In the genomic region with DNA sequence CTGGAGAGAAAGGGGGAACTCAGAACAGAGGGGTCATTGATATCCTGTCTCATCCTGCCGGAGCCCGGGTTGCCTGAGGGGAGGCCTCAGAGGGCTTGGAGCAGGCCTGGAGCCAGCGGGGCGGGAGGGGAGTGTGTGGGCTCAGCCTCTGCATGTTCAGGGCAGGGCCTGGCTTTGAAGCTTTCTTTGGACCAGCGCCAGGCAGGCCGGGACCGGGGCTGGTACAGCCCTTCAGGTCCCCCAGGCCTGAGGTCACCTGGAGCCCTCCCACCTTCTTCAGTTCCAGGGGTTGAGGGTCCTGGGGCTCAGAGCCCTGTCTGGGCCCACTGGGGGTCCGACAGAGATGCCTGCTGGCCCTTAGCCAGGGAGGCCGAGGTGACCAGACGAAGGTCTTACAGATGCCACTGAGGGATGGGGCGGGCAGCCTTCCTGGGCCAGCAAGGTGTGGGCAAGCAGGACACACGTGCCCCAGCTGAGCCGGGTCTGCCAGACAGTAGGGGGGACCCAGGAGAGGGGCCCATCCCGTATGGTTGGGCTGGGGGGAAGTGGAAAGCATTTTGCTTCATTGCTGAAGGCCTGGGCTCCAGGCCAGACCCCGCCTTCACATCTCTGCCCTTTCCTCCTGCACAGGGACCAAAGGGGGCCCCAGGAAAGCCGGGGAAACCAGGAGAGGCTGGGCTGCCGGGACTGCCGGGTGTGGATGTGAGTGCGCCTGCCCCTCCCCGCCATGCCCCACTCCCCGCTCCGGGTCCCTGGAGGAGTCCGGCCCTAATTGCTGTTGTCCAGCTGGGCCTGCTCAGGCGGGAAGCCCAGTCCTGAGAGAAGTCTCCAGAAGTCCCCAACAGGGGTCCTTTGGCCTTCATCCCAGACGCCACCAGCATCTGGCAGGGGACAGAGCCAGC, we compare ENCODE assay signal across 9 cellular contexts. TPM values are rescaled to one million over a fixed set of nuclear protein-coding genes. Genes with fewer than 3 reads are reported as not detected.
DNase-seq lines count a peak whose midpoint lies in the region; ATAC-seq, FAIRE-seq and TF ChIP-seq lines count a peak whose summit lies in the region.
"Had no signal": no experiment of that assay in that cellular context is flagged by ENCODE, and none has a peak within 500 bp of the region (broad histone marks: within the 10 kb centered on the region; RNA-seq: fewer than 3 reads in every experiment).

No MANE protein-coding gene starts in this region.

- DNase-seq in HPDE6-E6E7 (ENCODE audit: extremely low spot score) (peak; percentile 73), WERI-Rb-1 (no peak), cardiac muscle cell (ENCODE audit: low read depth in 1 of 2, low spot score in 1 of 2) (peak; percentile 57 to 86), ACHN (no peak), CD1c-positive myeloid dendritic cell (ENCODE audit: extremely low spot score) (no peak), GM12891 (ENCODE audit: insufficient read length, low spot score) (no peak)
- DNase-seq: activated CD4-positive, alpha-beta memory T cell treated with anti-CD3 and anti-CD28 coated beads for 36 hours had no signal

- H3K4me1 ChIP-seq in cardiac muscle cell (ENCODE audit: low read depth) (peaks cover 7% of the 10 kb centered on the region), skeletal muscle satellite cell (ENCODE audit: control insufficient read depth, insufficient read depth, low read length) (peaks cover 34% of the 10 kb centered on the region)

- FAIRE-seq in GM12891 (lab: Jason Lieb, UNC), result no peak

- in situ Hi-C loops in ACHN (cut with HindIII; ENCODE audit: low pct_ligation_motif_present, low pct_unique_long_range_greater_than_20kb, low sequenced_read_pairs), result no loop called here

- TF ChIP-seq CTCF in WERI-Rb-1 (IDR thresholded peaks at IDR 0.05; ENCODE audit: low read depth, low read length), result no peak
- no peak for TF ChIP-seq CTCF in cardiac muscle cell (IDR thresholded peaks at IDR 0.05; ENCODE audit: low read depth, low read length)

- no peak overlapping the region for H3K9ac ChIP-seq in skeletal muscle satellite cell (ENCODE audit: low read depth, low read length)

- H3K4me3 ChIP-seq in WERI-Rb-1 (ENCODE audit: low read depth, low read length) (no peak overlapping the region), cardiac muscle cell (no peak overlapping the region), skeletal muscle satellite cell (ENCODE audit: low read length) (no peak overlapping the region)

- H3K27ac ChIP-seq in WERI-Rb-1 (peak overlapping the region; percentile 10; the same call in 1 of the 2 replicates), cardiac muscle cell (no peak overlapping the region)

- H3K27me3 ChIP-seq in WERI-Rb-1 (ENCODE audit: insufficient read depth, low read depth, severe bottlenecking) (no peaks in the 10 kb centered on the region), cardiac muscle cell (peaks cover 26% of the 10 kb centered on the region), skeletal muscle satellite cell (ENCODE audit: control insufficient read depth, insufficient read depth, low read length) (peaks cover 29% of the 10 kb centered on the region)

- H3K9me3 ChIP-seq in WERI-Rb-1 (ENCODE audit: severe bottlenecking), result no peaks in the 10 kb centered on the region
- no peaks in the 10 kb centered on the region for H3K9me3 ChIP-seq in cardiac muscle cell (ENCODE audit: low read depth)
- no peaks in the 10 kb centered on the region for H3K9me3 ChIP-seq in skeletal muscle satellite cell (replicated peaks; ENCODE audit: low read length)

- H3K36me3 ChIP-seq in WERI-Rb-1, result peaks cover 2% of the 10 kb centered on the region
- no peaks in the 10 kb centered on the region for H3K36me3 ChIP-seq in cardiac muscle cell
- peaks cover 3% of the 10 kb centered on the region for H3K36me3 ChIP-seq in skeletal muscle satellite cell (ENCODE audit: insufficient read depth, low read length)

- TF ChIP-seq POLR2A in GM12891 (IDR thresholded peaks at IDR 0.05; ENCODE audit: low read depth, low read length), result no peak

- no peak for ATAC-seq in HG02973 (IDR thresholded peaks at IDR 0.05; ENCODE audit: unreplicated experiment)

- peak overlapping the region; percentile 57 for H3K4me2 ChIP-seq in skeletal muscle satellite cell (ENCODE audit: low read length)

TF ChIP-seq in GM12891, 5 proteins besides CTCF, POLR2A, EP300 and RAD21:
- no peak for TF ChIP-seq POLR2AphosphoS5 (IDR thresholded peaks at IDR 0.05; ENCODE audit: low read depth, low read length)
- no peak for TF ChIP-seq SPI1 (IDR thresholded peaks at IDR 0.05; ENCODE audit: low read depth, low read length)
- no peak for TF ChIP-seq PAX5 (IDR thresholded peaks at IDR 0.05; ENCODE audit: insufficient read depth, low read length, severe bottlenecking)
- TF ChIP-seq POU2F2 (IDR thresholded peaks at IDR 0.05; ENCODE audit: low read depth, low read length), result no peak
- no peak for TF ChIP-seq TAF1 (IDR thresholded peaks at IDR 0.05; ENCODE audit: low read depth, low read length)

RNA-seq across cellular contexts. Expression of gene COL9A3, which starts 2.0 kb away (rescaled TPM):
- total RNA-seq in cardiac muscle cell, result 7.9 and 10.3 TPM in 2 replicates
- polyA plus RNA-seq in cardiac muscle cell, result 6.4 and 12.3 TPM in 2 replicates
- total RNA-seq in skeletal muscle satellite cell (2012; rRNA removed), result 2.8 and 4.1 TPM in 2 replicates
- polyA plus RNA-seq in GM12891 (2012; ENCODE audit: low read depth, missing spikeins), result 1.6 TPM
- total RNA-seq: activated CD4-positive, alpha-beta memory T cell treated with anti-CD3 and anti-CD28 coated beads for 36 hours had no signal

RNA-seq across cellular contexts. Expression of gene OGFR, which starts 14.2 kb away (rescaled TPM):
- total RNA-seq in cardiac muscle cell, result 64.4 and 83.1 TPM in 2 replicates
- 49.9 and 54.9 TPM in 2 replicates for polyA plus RNA-seq in cardiac muscle cell
- 35.7 and 36.9 TPM in 2 replicates for total RNA-seq in skeletal muscle satellite cell (2012; rRNA removed)
- polyA plus RNA-seq in GM12891 (2012; ENCODE audit: low read depth, missing spikeins), result 25.8 TPM

RNA-seq across cellular contexts. Expression of gene MRGBP, which starts 22.6 kb away (rescaled TPM):
- 21.5 and 22.4 TPM in 2 replicates for total RNA-seq in cardiac muscle cell
- 22.8 and 25.9 TPM in 2 replicates for polyA plus RNA-seq in cardiac muscle cell
- 19.7 and 21.3 TPM in 2 replicates for total RNA-seq in skeletal muscle satellite cell (2012; rRNA removed)
- polyA plus RNA-seq in GM12891 (2012; ENCODE audit: low read depth, missing spikeins), result 8.8 TPM

RNA-seq across cellular contexts. Expression of gene TCFL5, which starts 42.8 kb away (rescaled TPM):
- 5.4 and 6.6 TPM in 2 replicates for total RNA-seq in cardiac muscle cell
- 8.1 and 8.4 TPM in 2 replicates for polyA plus RNA-seq in cardiac muscle cell
- total RNA-seq in skeletal muscle satellite cell (2012; rRNA removed), result 14.9 and 17.2 TPM in 2 replicates
- 9.5 TPM for polyA plus RNA-seq in GM12891 (2012; ENCODE audit: low read depth, missing spikeins)

Comparison
In these comparisons a context has a peak if more than half of its experiments do, and no peak if none do; other contexts are left out.
1. DNase-seq: peak in HPDE6-E6E7 (single experiment) and cardiac muscle cell (2 of 2); none in WERI-Rb-1 (single experiment), ACHN (single experiment), CD1c-positive myeloid dendritic cell (single experiment) and GM12891 (single experiment).